In the genomic region with DNA sequence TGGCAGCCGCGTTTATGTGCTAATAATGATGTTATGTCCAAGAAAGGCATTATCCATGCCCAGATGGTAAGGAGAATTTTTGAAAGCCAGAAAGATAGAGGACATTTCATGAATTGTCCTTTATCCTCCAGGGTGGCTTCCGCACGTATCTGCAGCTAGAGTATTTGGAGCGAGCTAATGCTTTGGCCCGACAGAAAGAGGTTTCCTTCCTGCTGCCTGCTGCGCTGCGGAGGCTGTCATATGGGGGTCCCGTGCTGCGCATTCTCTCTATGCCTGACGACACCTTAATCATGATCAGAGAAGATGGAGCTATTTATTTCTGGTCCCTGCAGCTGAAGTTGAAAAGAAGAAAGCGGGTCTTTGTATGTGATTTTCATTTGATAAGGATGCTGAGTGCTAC, we compare ENCODE assay signal across 1 cellular context.
TF ChIP-seq lines count a peak whose summit lies in the region.

No MANE protein-coding gene starts in this region.

TF ChIP-seq in HepG2, 621 proteins besides CTCF, POLR2A, EP300 and RAD21 (continued from another document):
- TF ChIP-seq CSRNP2 (CRISPR knock-in tag; conservative IDR thresholded peaks at IDR 0.05; ENCODE audit: low read depth) (no peak), ZNF335 (CRISPR knock-in tag; IDR thresholded peaks at IDR 0.05) (no peak), ZNF644 (CRISPR knock-in tag; IDR thresholded peaks at IDR 0.05; ENCODE audit: low read depth) (no peak), ZBTB33 (CRISPR knock-in tag; IDR thresholded peaks at IDR 0.05) (no peak), ZGPAT (CRISPR knock-in tag; IDR thresholded peaks at IDR 0.05) (no peak), ZNF75D (CRISPR knock-in tag; IDR thresholded peaks at IDR 0.05; ENCODE audit: borderline replicate concordance) (no peak), POLR2AphosphoS5 (IDR thresholded peaks at IDR 0.05; ENCODE audit: low read depth, low read length) (no peak)
- TF ChIP-seq, protein P1, sequence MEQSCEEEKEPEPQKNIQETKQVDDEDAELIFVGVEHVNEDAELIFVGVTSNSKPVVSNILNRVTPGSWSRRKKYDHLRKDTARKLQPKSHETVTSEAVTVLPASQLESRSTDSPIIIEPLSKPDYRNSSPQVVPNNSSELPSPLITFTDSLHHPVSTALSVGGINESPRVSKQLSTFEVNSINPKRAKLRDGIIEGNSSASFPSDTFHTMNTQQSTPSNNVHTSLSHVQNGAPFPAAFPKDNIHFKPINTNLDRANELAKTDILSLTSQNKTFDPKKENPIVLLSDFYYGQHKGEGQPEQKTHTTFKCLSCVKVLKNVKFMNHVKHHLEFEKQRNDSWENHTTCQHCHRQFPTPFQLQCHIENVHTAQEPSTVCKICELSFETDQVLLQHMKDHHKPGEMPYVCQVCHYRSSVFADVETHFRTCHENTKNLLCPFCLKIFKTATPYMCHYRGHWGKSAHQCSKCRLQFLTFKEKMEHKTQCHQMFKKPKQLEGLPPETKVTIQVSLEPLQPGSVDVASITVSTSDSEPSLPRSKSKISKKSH (CRISPR knock-in tag; IDR thresholded peaks at IDR 0.05; ENCODE audit: borderline replicate concordance), result no peak
